In the genomic region with DNA sequence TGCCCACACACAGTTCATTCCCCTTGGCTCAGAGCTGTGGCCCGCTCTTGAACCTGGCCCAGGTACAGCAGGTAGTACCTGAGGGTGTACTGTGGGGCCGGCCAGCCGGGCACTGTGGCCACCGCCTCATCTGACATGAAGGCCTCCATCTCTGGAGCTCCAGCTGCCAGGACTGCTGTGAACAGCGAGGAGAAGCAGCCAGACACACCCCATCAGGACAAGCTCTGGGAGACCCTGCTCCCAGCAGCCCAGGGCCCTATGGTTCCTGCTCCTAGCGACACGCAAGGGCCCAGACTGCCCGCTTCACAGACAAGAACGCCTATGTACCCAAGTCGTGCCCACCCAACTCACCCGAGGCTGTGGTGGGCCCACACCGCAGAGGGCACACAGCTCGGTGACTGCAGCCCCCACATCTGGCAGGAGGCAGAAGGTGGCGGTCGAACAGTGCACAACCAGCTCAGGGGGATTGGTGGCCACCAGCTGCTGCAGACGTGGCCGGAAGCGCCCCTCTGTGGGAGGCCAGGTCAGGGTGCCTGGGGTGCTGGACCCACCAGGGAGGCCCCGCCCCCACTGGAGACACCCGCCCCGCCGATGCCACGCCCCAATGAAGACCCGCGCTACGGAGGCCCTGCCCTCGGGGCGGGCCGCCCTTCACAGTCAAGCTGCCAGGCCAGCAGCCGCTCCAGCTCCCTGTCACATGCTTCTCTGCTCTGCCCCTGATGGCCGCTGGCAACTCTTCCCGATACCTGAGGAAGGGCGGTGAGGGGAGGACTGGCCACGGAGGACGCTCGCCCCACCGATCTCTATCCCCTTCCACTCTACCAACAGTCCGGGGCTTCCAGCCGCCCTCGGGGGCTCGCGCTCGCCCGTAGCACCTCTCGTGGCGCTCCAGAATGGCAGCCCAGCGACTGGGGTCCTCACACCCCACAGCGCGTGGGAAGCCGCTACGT, we compare ENCODE assay signal across 8 cellular contexts. TPM values are rescaled to one million over a fixed set of nuclear protein-coding genes. Genes with fewer than 3 reads are reported as not detected.
DNase-seq lines count a peak whose midpoint lies in the region; ATAC-seq and TF ChIP-seq lines count a peak whose summit lies in the region.

No MANE protein-coding gene starts in this region.

- no peaks in the 10 kb centered on the region for H3K9me3 Mint-ChIP-seq in effector memory CD8-positive, alpha-beta T cell
- no peaks in the 10 kb centered on the region for H3K9me3 Mint-ChIP-seq in stimulated activated naive B cell treated with anti-CD40 and anti-IgM and Interleukin-4, amounts not matched to agents 10 μg/mL and 1 μg/mL and 100 μg/mL, for 72 hours

- H3K4me1 ChIP-seq in mesendoderm (ENCODE audit: control insufficient read depth, low read depth, low read length): peaks cover 5% of the 10 kb centered on the region

- peak overlapping the region; percentile 83 for H3K4me2 ChIP-seq in mesendoderm (ENCODE audit: low read length)

- H2BK15ac ChIP-seq in mesendoderm (replicated peaks; ENCODE audit: low read depth): no peak overlapping the region

- TF ChIP-seq CTCF in VCaP (conservative IDR thresholded peaks at IDR 0.05): no peak

- peak overlapping the region; percentile 90 for H3K56ac ChIP-seq in mesendoderm (ENCODE audit: low read length)

- H3K27me3 Mint-ChIP-seq in effector memory CD8-positive, alpha-beta T cell: peaks cover 0 to 6% of the 10 kb centered on the region in 2 donors
- H3K27me3 Mint-ChIP-seq in stimulated activated naive B cell treated with anti-CD40 and anti-IgM and Interleukin-4, amounts not matched to agents 10 μg/mL and 1 μg/mL and 100 μg/mL, for 72 hours: peaks cover 13 to 25% of the 10 kb centered on the region in 2 donors

- ATAC-seq in effector memory CD8-positive, alpha-beta T cell (replicated peaks): peak; percentile 6
- peak; percentile 12 to 15 for ATAC-seq in stimulated activated naive B cell treated with anti-CD40 and anti-IgM and Interleukin-4, amounts not matched to agents 10 μg/mL and 1 μg/mL and 100 μg/mL, for 72 hours (replicated peaks)
- no peak for ATAC-seq in GM21390 (IDR thresholded peaks at IDR 0.05; ENCODE audit: unreplicated experiment)

- H3K18ac ChIP-seq in mesendoderm (ENCODE audit: low read length): no peak overlapping the region

- H3K9ac ChIP-seq in mesendoderm (ENCODE audit: low read length): peak overlapping the region; percentile 78

- peaks cover 13% of the 10 kb centered on the region for H3K36me3 ChIP-seq in mesendoderm (ENCODE audit: control insufficient read depth, insufficient read depth, low read length)

- peaks cover 15% of the 10 kb centered on the region for H3K79me1 ChIP-seq in mesendoderm (ENCODE audit: low read length)

- no peak overlapping the region for H2BK120ac ChIP-seq in mesendoderm (ENCODE audit: low read depth, low read length)

- H3K4ac ChIP-seq in mesendoderm (ENCODE audit: low read depth, low read length): no peak overlapping the region

- H2AK5ac ChIP-seq in mesendoderm (ENCODE audit: low read length): no peak overlapping the region

- peak overlapping the region; percentile 26 for H3K4me3 ChIP-seq in mesendoderm (ENCODE audit: low read length)

- H3K23ac ChIP-seq in mesendoderm (ENCODE audit: low read length): no peak overlapping the region

- no CpG with 5 or more reads among the region's 51 CpGs for WGBS in mesendoderm (ENCODE audit: extremely low coverage, insufficient coverage, low lambda C conversion rate)

- no peak overlapping the region for H4K8ac ChIP-seq in mesendoderm (ENCODE audit: low read depth, low read length)

- no peak overlapping the region for H4K5ac ChIP-seq in mesendoderm (ENCODE audit: low read length)

- peaks cover 31% of the 10 kb centered on the region for H3K36me3 Mint-ChIP-seq in effector memory CD8-positive, alpha-beta T cell (ENCODE audit: insufficient read depth)
- H3K36me3 Mint-ChIP-seq in stimulated activated naive B cell treated with anti-CD40 and anti-IgM and Interleukin-4, amounts not matched to agents 10 μg/mL and 1 μg/mL and 100 μg/mL, for 72 hours: peaks cover 22 to 35% of the 10 kb centered on the region in 2 donors

- H3K79me2 ChIP-seq in mesendoderm (ENCODE audit: control insufficient read depth, insufficient read depth, low read length): peaks cover 18% of the 10 kb centered on the region

- H3K27ac ChIP-seq in VCaP (peak overlapping the region; percentile 91), mesendoderm (ENCODE audit: low read depth, low read length) (peak overlapping the region; percentile 59)

- H3K27me3 ChIP-seq in mesendoderm (ENCODE audit: insufficient read depth, low read length, poor library complexity): no peaks in the 10 kb centered on the region

- peak overlapping the region; percentile 25 to 62 for H3K27ac Mint-ChIP-seq in effector memory CD8-positive, alpha-beta T cell
- peak overlapping the region; percentile 82 for H3K27ac Mint-ChIP-seq in stimulated activated naive B cell treated with anti-CD40 and anti-IgM and Interleukin-4, amounts not matched to agents 10 μg/mL and 1 μg/mL and 100 μg/mL, for 72 hours

- H2BK5ac ChIP-seq in mesendoderm (ENCODE audit: low read length): no peak overlapping the region

- DNase-seq in activated T-cell treated with anti-CD3 and anti-CD28 coated beads for 1 hour (ENCODE audit: low read depth): peak; percentile 36
- no peak for DNase-seq in activated T-cell treated with anti-CD3 and anti-CD28 coated beads, Interleukin-2, amount 50 U/mL, for 1 hour
- peak; percentile 27 for DNase-seq in NCI-H1694 treated with DMSO at 0.1 percent for 48 hours (lab: John Stamatoyannopoulos, UW)
- peak in 2 of 3 experiments; percentile 33 to 35 for DNase-seq in effector memory CD8-positive, alpha-beta T cell
- DNase-seq in mesendoderm: peak; percentile 86
- DNase-seq in stimulated activated naive B cell treated with anti-CD40 and anti-IgM and Interleukin-4, amounts not matched to agents 10 μg/mL and 1 μg/mL and 100 μg/mL, for 72 hours: peak; percentile 30

- H3K4me1 Mint-ChIP-seq in effector memory CD8-positive, alpha-beta T cell (ENCODE audit: low read depth in 2 of 2): peaks cover 11 to 36% of the 10 kb centered on the region in 2 donors
- H3K4me1 Mint-ChIP-seq in stimulated activated naive B cell treated with anti-CD40 and anti-IgM and Interleukin-4, amounts not matched to agents 10 μg/mL and 1 μg/mL and 100 μg/mL, for 72 hours: peaks cover 34 to 51% of the 10 kb centered on the region in 2 donors

- H3K4me3 Mint-ChIP-seq in effector memory CD8-positive, alpha-beta T cell: peak overlapping the region; percentile 75 to 78
- H3K4me3 Mint-ChIP-seq in stimulated activated naive B cell treated with anti-CD40 and anti-IgM and Interleukin-4, amounts not matched to agents 10 μg/mL and 1 μg/mL and 100 μg/mL, for 72 hours: peak overlapping the region; percentile 88 to 91

RNA-seq across cellular contexts. Expression of a gene that starts 1.1 kb away (rescaled TPM):
- 69.6 TPM for polyA plus RNA-seq in mesendoderm (2013, experiment 1 of 2)
- polyA plus RNA-seq in mesendoderm (2013, experiment 2 of 2): 69.7 TPM

RNA-seq across cellular contexts. Expression of a gene that starts 3.7 kb away (rescaled TPM):
- 0.22 TPM for polyA plus RNA-seq in mesendoderm (2013, experiment 1 of 2)
- 0.32 TPM for polyA plus RNA-seq in mesendoderm (2013, experiment 2 of 2)

RNA-seq across cellular contexts. Expression of a gene that starts 5.0 kb away (rescaled TPM):
- 42.7 TPM for polyA plus RNA-seq in mesendoderm (2013, experiment 1 of 2)
- 41.5 TPM for polyA plus RNA-seq in mesendoderm (2013, experiment 2 of 2)

RNA-seq across cellular contexts. Expression of a gene that starts 11.1 kb away (rescaled TPM):
- polyA plus RNA-seq in mesendoderm (2013, experiment 1 of 2): 9.2 TPM
- 8.9 TPM for polyA plus RNA-seq in mesendoderm (2013, experiment 2 of 2)

RNA-seq across cellular contexts. Expression of a gene that starts 11.2 kb away (rescaled TPM):
- polyA plus RNA-seq in mesendoderm (2013, experiment 1 of 2): 74.0 TPM
- polyA plus RNA-seq in mesendoderm (2013, experiment 2 of 2): 70.5 TPM
